8 cellular contexts compared by ENCODE assay signal in genomic region chr20:64069614-64070243, GRCh38. TPM values are rescaled to one million over a fixed set of nuclear protein-coding genes. Genes with fewer than 3 reads are reported as not detected.
DNase-seq lines count a peak whose midpoint lies in the region; ATAC-seq and TF ChIP-seq lines count a peak whose summit lies in the region.

No MANE protein-coding gene starts in this region.

- no CpG with 5 or more reads among the region's 14 CpGs for WGBS in gastroesophageal sphincter (ENCODE audit: low coverage in 1 of 2), 2 donors
- WGBS in transverse colon (ENCODE audit: low coverage in 1 of 2), 2 donors: 67% methylated on average over 14 of the region's 14 CpGs; no CpG with 5 or more reads in 1 of the 2 donors

- H3K4me3 Mint-ChIP-seq in activated naive CD8-positive, alpha-beta T cell treated with anti-CD3 and anti-CD28 coated beads, Interleukin-2, amount 50 U/mL, for 24 hours: no peak overlapping the region
- H3K4me3 Mint-ChIP-seq in activated naive CD8-positive, alpha-beta T cell treated with anti-CD3 and anti-CD28 coated beads for 36 hours: no peak overlapping the region

- H3K27ac ChIP-seq in SJCRH30 (no peak overlapping the region), gastroesophageal sphincter (no peak overlapping the region), transverse colon (no peak overlapping the region)

- peaks cover 4% of the 10 kb centered on the region for H3K36me3 Mint-ChIP-seq in activated naive CD8-positive, alpha-beta T cell treated with anti-CD3 and anti-CD28 coated beads, Interleukin-2, amount 50 U/mL, for 24 hours (ENCODE audit: low read depth)
- peaks cover 2% of the 10 kb centered on the region for H3K36me3 Mint-ChIP-seq in activated naive CD8-positive, alpha-beta T cell treated with anti-CD3 and anti-CD28 coated beads for 36 hours

- ATAC-seq in activated naive CD8-positive, alpha-beta T cell treated with anti-CD3 and anti-CD28 coated beads, Interleukin-2, amount 50 U/mL, for 24 hours: no peak
- ATAC-seq in gastroesophageal sphincter: no peak

- in situ Hi-C loops in transverse colon (cut with MboI; ENCODE audit: low pct_ligation_motif_present in 1 of 4, low pct_unique_long_range_greater_than_20kb in 1 of 4, low sequenced_read_pairs in 3 of 4): no loop called here

- H3K4me1 ChIP-seq in SJCRH30 (peaks cover 34% of the 10 kb centered on the region), gastroesophageal sphincter (peaks cover 0 to 25% (median 3%) of the 10 kb centered on the region in 3 donors), transverse colon (peaks cover 0 to 4% (median under 1%) of the 10 kb centered on the region in 4 donors)

- peaks cover 30% of the 10 kb centered on the region for H3K4me1 Mint-ChIP-seq in activated naive CD8-positive, alpha-beta T cell treated with anti-CD3 and anti-CD28 coated beads, Interleukin-2, amount 50 U/mL, for 24 hours
- peaks cover 16% of the 10 kb centered on the region for H3K4me1 Mint-ChIP-seq in activated naive CD8-positive, alpha-beta T cell treated with anti-CD3 and anti-CD28 coated beads for 36 hours

- no peak for TF ChIP-seq EP300 in gastroesophageal sphincter (IDR thresholded peaks at IDR 0.05)
- no peak for TF ChIP-seq EP300 in transverse colon (IDR thresholded peaks at IDR 0.05; ENCODE audit: low read depth)

- peak; percentile 55 for DNase-seq in activated naive CD8-positive, alpha-beta T cell treated with anti-CD3 and anti-CD28 coated beads, Interleukin-2, amount 50 U/mL, for 24 hours
- no peak for DNase-seq in activated naive CD8-positive, alpha-beta T cell treated with anti-CD3 and anti-CD28 coated beads for 36 hours
- DNase-seq in SJCRH30 (peak; percentile 75 to 77), transverse colon (no peak), middle frontal gyrus (ENCODE audit: extremely low spot score, low spot score) (no peak)
- no peak for DNase-seq in central memory CD4-positive, alpha-beta T cell
- DNase-seq in activated CD4-positive, alpha-beta T cell treated with anti-CD3 and anti-CD28 coated beads, Interleukin-2, amount 50 U/mL, for 1 hour: no peak

- no peaks in the 10 kb centered on the region for H3K9me3 ChIP-seq in SJCRH30 (replicated peaks)
- H3K9me3 ChIP-seq in gastroesophageal sphincter: no peaks in the 10 kb centered on the region
- H3K9me3 ChIP-seq in transverse colon: no peaks in the 10 kb centered on the region

- no peaks in the 10 kb centered on the region for H3K36me3 ChIP-seq in SJCRH30
- peaks cover 0 to 56% of the 10 kb centered on the region in 2 donors for H3K36me3 ChIP-seq in gastroesophageal sphincter
- no peaks in the 10 kb centered on the region for H3K36me3 ChIP-seq in transverse colon

- no peak overlapping the region for H3K27ac Mint-ChIP-seq in activated naive CD8-positive, alpha-beta T cell treated with anti-CD3 and anti-CD28 coated beads, Interleukin-2, amount 50 U/mL, for 24 hours
- no peak overlapping the region for H3K27ac Mint-ChIP-seq in activated naive CD8-positive, alpha-beta T cell treated with anti-CD3 and anti-CD28 coated beads for 36 hours

- TF ChIP-seq POLR2A in gastroesophageal sphincter (IDR thresholded peaks at IDR 0.05) (no peak), transverse colon (IDR thresholded peaks at IDR 0.05) (no peak)

- H3K27me3 ChIP-seq in SJCRH30: no peaks in the 10 kb centered on the region
- H3K27me3 ChIP-seq in gastroesophageal sphincter: no peaks in the 10 kb centered on the region
- no peaks in the 10 kb centered on the region for H3K27me3 ChIP-seq in transverse colon

- TF ChIP-seq CTCF in gastroesophageal sphincter (IDR thresholded peaks at IDR 0.05): peak in 3 of 4 experiments; percentile 23 to 63 (median 40)
- peak; percentile 58 to 66 (median 61) for TF ChIP-seq CTCF in transverse colon (IDR thresholded peaks at IDR 0.05)

- H3K4me3 ChIP-seq in SJCRH30 (no peak overlapping the region), gastroesophageal sphincter (no peak overlapping the region), transverse colon (no peak overlapping the region)

- intact Hi-C loops in transverse colon (cut with DNase I; ENCODE audit: low total_unique reads): no loop called here

- no peaks in the 10 kb centered on the region for H3K27me3 Mint-ChIP-seq in activated naive CD8-positive, alpha-beta T cell treated with anti-CD3 and anti-CD28 coated beads, Interleukin-2, amount 50 U/mL, for 24 hours
- no peaks in the 10 kb centered on the region for H3K27me3 Mint-ChIP-seq in activated naive CD8-positive, alpha-beta T cell treated with anti-CD3 and anti-CD28 coated beads for 36 hours

- no peaks in the 10 kb centered on the region for H3K9me3 Mint-ChIP-seq in activated naive CD8-positive, alpha-beta T cell treated with anti-CD3 and anti-CD28 coated beads, Interleukin-2, amount 50 U/mL, for 24 hours
- no peaks in the 10 kb centered on the region for H3K9me3 Mint-ChIP-seq in activated naive CD8-positive, alpha-beta T cell treated with anti-CD3 and anti-CD28 coated beads for 36 hours

RNA-seq across cellular contexts. Expression of gene TCEA2, which starts 6.7 kb away (rescaled TPM):
- 10 to 100 TPM; 37.8 to 38.6 TPM for total RNA-seq in activated naive CD8-positive, alpha-beta T cell treated with anti-CD3 and anti-CD28 coated beads for 36 hours
- 12.6 and 16.9 TPM in 2 replicates for total RNA-seq in SJCRH30 (2014; rRNA removed; shearing (Covaris generic))
- total RNA-seq in gastroesophageal sphincter (10 to 100 TPM; 28.1 to 39.7 (median 33.6) TPM), transverse colon (10 to 100 TPM in 3 of 4 donors, 1 to 10 TPM in 1; 5.6 to 94.3 (median 14.8) TPM)

RNA-seq across cellular contexts. Expression of gene RGS19, which starts 9.6 kb away (rescaled TPM):
- total RNA-seq in activated naive CD8-positive, alpha-beta T cell treated with anti-CD3 and anti-CD28 coated beads for 36 hours: 10 to 100 TPM; 26.4 to 31.8 TPM
- total RNA-seq in SJCRH30 (2014; rRNA removed; shearing (Covaris generic)): 17.2 and 18.8 TPM in 2 replicates
- 10 to 100 TPM in 2 of 4 donors, 1 to 10 TPM in 2; 3.4 to 16.0 (median 10.5) TPM for total RNA-seq in gastroesophageal sphincter
- 10 to 100 TPM in 2 of 4 donors, 1 to 10 TPM in 1, not detected in 1; 5.5 to 37.4 (median 10.8) TPM for total RNA-seq in transverse colon

RNA-seq across cellular contexts. Expression of gene OPRL1, which starts 10.2 kb away (rescaled TPM):
- total RNA-seq in activated naive CD8-positive, alpha-beta T cell treated with anti-CD3 and anti-CD28 coated beads for 36 hours: under 1 TPM; 0.16 to 0.25 TPM
- 0.28 and 0.43 TPM in 2 replicates for total RNA-seq in SJCRH30 (2014; rRNA removed; shearing (Covaris generic))
- 1 to 10 TPM in 1 of 4 donors, under 1 TPM in 3; 0.50 to 1.1 (median 0.66) TPM for total RNA-seq in gastroesophageal sphincter
- total RNA-seq in transverse colon: under 1 TPM in 2 of 4 donors, not detected in 2; 0.14 to 0.32 TPM

RNA-seq across cellular contexts. Expression of gene LKAAEAR1, which starts 14.5 kb away (rescaled TPM):
- total RNA-seq in activated naive CD8-positive, alpha-beta T cell treated with anti-CD3 and anti-CD28 coated beads for 36 hours: under 1 TPM; 0.47 to 0.50 TPM
- total RNA-seq in SJCRH30 (2014; rRNA removed; shearing (Covaris generic)): not detected in 2 replicates
- total RNA-seq in gastroesophageal sphincter: under 1 TPM in 1 of 4 donors, not detected in 3; 0.81 TPM
- total RNA-seq in transverse colon: not detected

RNA-seq across cellular contexts. Expression of gene SOX18, which starts 20.3 kb away (rescaled TPM):
- total RNA-seq in activated naive CD8-positive, alpha-beta T cell treated with anti-CD3 and anti-CD28 coated beads for 36 hours: not detected
- total RNA-seq in SJCRH30 (2014; rRNA removed; shearing (Covaris generic)): 0.13 and 0.14 TPM in 2 replicates
- total RNA-seq in gastroesophageal sphincter: 10 to 100 TPM in 1 of 4 donors, 1 to 10 TPM in 3; 4.4 to 13.3 (median 7.1) TPM
- 10 to 100 TPM in 1 of 4 donors, 1 to 10 TPM in 3; 1.8 to 14.2 (median 6.5) TPM for total RNA-seq in transverse colon

Comparison
In these comparisons a context has a peak if more than half of its experiments do, and no peak if none do; other contexts are left out.
1. DNase-seq: peak in activated naive CD8-positive, alpha-beta T cell treated with anti-CD3 and anti-CD28 coated beads, Interleukin-2, amount 50 U/mL, for 24 hours (single experiment) and SJCRH30 (2 of 2); none in activated naive CD8-positive, alpha-beta T cell treated with anti-CD3 and anti-CD28 coated beads for 36 hours (single experiment), transverse colon (single experiment), middle frontal gyrus (single experiment), central memory CD4-positive, alpha-beta T cell (single experiment) and activated CD4-positive, alpha-beta T cell treated with anti-CD3 and anti-CD28 coated beads, Interleukin-2, amount 50 U/mL, for 1 hour (single experiment).